ENCODE assay signal across 8 cellular contexts in genomic region chr6:109456283-109456583, GRCh38. TPM values are rescaled to one million over a fixed set of nuclear protein-coding genes. Genes with fewer than 3 reads are reported as not detected.
DNase-seq lines count a peak whose midpoint lies in the region; ATAC-seq and TF ChIP-seq lines count a peak whose summit lies in the region.

No MANE protein-coding gene starts in this region.

- H3K36me3 ChIP-seq in heart left ventricle (peaks cover 0 to 26% (median 5%) of the 10 kb centered on the region in 9 donors), muscle layer of colon (ENCODE audit: insufficient read depth, low read length) (no peaks in the 10 kb centered on the region)

- peaks cover 72% of the 10 kb centered on the region for H3K4me1 Mint-ChIP-seq in dendritic cell treated with granulocyte-macrophage colony-stimulating factor and Interleukin-4, amounts not matched to agents 40 ng/mL and 50 ng/mL, for 4 days (ENCODE audit: low read depth)

- H3K9me3 ChIP-seq in heart left ventricle (peaks cover 0 to 3% (median 0%) of the 10 kb centered on the region in 12 donors), muscle layer of colon (ENCODE audit: low read length) (no peaks in the 10 kb centered on the region)

- no peaks in the 10 kb centered on the region for H3K9me3 Mint-ChIP-seq in dendritic cell treated with granulocyte-macrophage colony-stimulating factor and Interleukin-4, amounts not matched to agents 40 ng/mL and 50 ng/mL, for 4 days

- H3K4me3 ChIP-seq in heart left ventricle = peak overlapping the region; percentile 57 to 93 (median 76)
- peak overlapping the region; percentile 50 to 58 for H3K4me3 ChIP-seq in muscle layer of colon (ENCODE audit: low read depth in 1 of 2, low read length in 2 of 2)

- intact Hi-C loops in heart left ventricle (cut with DNase I) = loop anchor here in 5 of 10 donors (5.0 to 10.0 kb wide), 3 partner anchors 69 to 74 kb away; partner anchors contain the start of gene CD164 (in 4 of the 5)
- intact Hi-C loops in left ventricle myocardium superior (cut with micrococcal nuclease) = no loop called here
- intact Hi-C loops in dendritic cell treated with granulocyte-macrophage colony-stimulating factor and Interleukin-4, amounts not matched to agents 40 ng/mL and 50 ng/mL, for 4 days (cut with micrococcal nuclease) = no loop called here

- no peak for TF ChIP-seq POLR2A in heart left ventricle (IDR thresholded peaks at IDR 0.05)

- H3K4me1 ChIP-seq in heart left ventricle (peaks cover 0 to 52% (median 26%) of the 10 kb centered on the region in 12 donors), muscle layer of colon (ENCODE audit: insufficient read depth, low read length) (peaks cover 18% of the 10 kb centered on the region)

- H3K4me3 Mint-ChIP-seq in dendritic cell treated with granulocyte-macrophage colony-stimulating factor and Interleukin-4, amounts not matched to agents 40 ng/mL and 50 ng/mL, for 4 days = peak overlapping the region; percentile 96

- WGBS in heart left ventricle, 4 donors = 17 to 22% (median 19%) methylated on average over 20 of the region's 20 CpGs

- H3K9ac ChIP-seq in muscle layer of colon (ENCODE audit: low read length) = no peak overlapping the region

- H3K36me3 Mint-ChIP-seq in dendritic cell treated with granulocyte-macrophage colony-stimulating factor and Interleukin-4, amounts not matched to agents 40 ng/mL and 50 ng/mL, for 4 days (ENCODE audit: low read depth) = peaks cover 48% of the 10 kb centered on the region

- ATAC-seq in heart left ventricle (no peak), left ventricle myocardium superior (no peak), HG02870 (IDR thresholded peaks at IDR 0.05; ENCODE audit: unreplicated experiment) (no peak)

- H3K27ac ChIP-seq in heart left ventricle (peak overlapping the region in 11 of 12 donors; percentile 21 to 94 (median 73)), muscle layer of colon (ENCODE audit: low read depth, low read length) (no peak overlapping the region)

- no peaks in the 10 kb centered on the region for H3K27me3 Mint-ChIP-seq in dendritic cell treated with granulocyte-macrophage colony-stimulating factor and Interleukin-4, amounts not matched to agents 40 ng/mL and 50 ng/mL, for 4 days

- DNase-seq in heart left ventricle (no peak), left ventricle myocardium superior (no peak), occipital lobe (lab: John Stamatoyannopoulos, UW) (no peak), amygdala (lab: John Stamatoyannopoulos, UW) (no peak)
- DNase-seq in stimulated activated CD4-positive, alpha-beta T cell treated with anti-CD3 and anti-CD28 coated beads, Interleukin-15, amount 100 ng/mL, for 24 hours = no peak

- TF ChIP-seq CTCF in heart left ventricle (IDR thresholded peaks at IDR 0.05) = no peak

- H3K27me3 ChIP-seq in heart left ventricle (no peaks in the 10 kb centered on the region), muscle layer of colon (ENCODE audit: control insufficient read depth in 1 of 2, insufficient read depth in 2 of 2, low read length in 2 of 2) (no peaks in the 10 kb centered on the region)

- peak overlapping the region; percentile 95 for H3K27ac Mint-ChIP-seq in dendritic cell treated with granulocyte-macrophage colony-stimulating factor and Interleukin-4, amounts not matched to agents 40 ng/mL and 50 ng/mL, for 4 days

RNA-seq across cellular contexts. Expression of gene MICAL1, which starts 0.7 kb away (rescaled TPM):
- 10 to 100 TPM in 2 of 9 donors, 1 to 10 TPM in 7; 4.5 to 21.9 (median 5.5) TPM for total RNA-seq in heart left ventricle
- polyA plus RNA-seq in heart left ventricle = 10 to 100 TPM in 1 of 2 donors, 1 to 10 TPM in 1; 8.4 to 10.2 TPM
- 7.5 TPM for total RNA-seq in left ventricle myocardium superior
- 31.0 TPM for total RNA-seq in occipital lobe

RNA-seq across cellular contexts. Expression of gene SMPD2, which starts 15.7 kb away (rescaled TPM):
- 1 to 10 TPM; 2.0 to 7.1 (median 4.1) TPM for total RNA-seq in heart left ventricle
- polyA plus RNA-seq in heart left ventricle = 1 to 10 TPM; 4.2 to 9.6 TPM
- total RNA-seq in left ventricle myocardium superior = 5.7 TPM
- 3.1 TPM for total RNA-seq in occipital lobe

RNA-seq across cellular contexts. Expression of gene PPIL6, which starts 15.8 kb away (rescaled TPM):
- total RNA-seq in heart left ventricle = 1 to 10 TPM; 1.5 to 6.5 (median 3.4) TPM
- 1 to 10 TPM in 1 of 2 donors, under 1 TPM in 1; 0.42 to 4.1 TPM for polyA plus RNA-seq in heart left ventricle
- 2.5 TPM for total RNA-seq in left ventricle myocardium superior
- total RNA-seq in occipital lobe = 41.5 TPM

RNA-seq across cellular contexts. Expression of gene ZBTB24, which starts 26.8 kb away (rescaled TPM):
- total RNA-seq in heart left ventricle (1 to 10 TPM; 2.4 to 4.8 (median 3.1) TPM), left ventricle myocardium superior (3.4 TPM), occipital lobe (14.8 TPM)
- polyA plus RNA-seq in heart left ventricle = 1 to 10 TPM; 1.9 to 2.1 TPM
